ENCODE assay signal across 8 cellular contexts in the genomic region with DNA sequence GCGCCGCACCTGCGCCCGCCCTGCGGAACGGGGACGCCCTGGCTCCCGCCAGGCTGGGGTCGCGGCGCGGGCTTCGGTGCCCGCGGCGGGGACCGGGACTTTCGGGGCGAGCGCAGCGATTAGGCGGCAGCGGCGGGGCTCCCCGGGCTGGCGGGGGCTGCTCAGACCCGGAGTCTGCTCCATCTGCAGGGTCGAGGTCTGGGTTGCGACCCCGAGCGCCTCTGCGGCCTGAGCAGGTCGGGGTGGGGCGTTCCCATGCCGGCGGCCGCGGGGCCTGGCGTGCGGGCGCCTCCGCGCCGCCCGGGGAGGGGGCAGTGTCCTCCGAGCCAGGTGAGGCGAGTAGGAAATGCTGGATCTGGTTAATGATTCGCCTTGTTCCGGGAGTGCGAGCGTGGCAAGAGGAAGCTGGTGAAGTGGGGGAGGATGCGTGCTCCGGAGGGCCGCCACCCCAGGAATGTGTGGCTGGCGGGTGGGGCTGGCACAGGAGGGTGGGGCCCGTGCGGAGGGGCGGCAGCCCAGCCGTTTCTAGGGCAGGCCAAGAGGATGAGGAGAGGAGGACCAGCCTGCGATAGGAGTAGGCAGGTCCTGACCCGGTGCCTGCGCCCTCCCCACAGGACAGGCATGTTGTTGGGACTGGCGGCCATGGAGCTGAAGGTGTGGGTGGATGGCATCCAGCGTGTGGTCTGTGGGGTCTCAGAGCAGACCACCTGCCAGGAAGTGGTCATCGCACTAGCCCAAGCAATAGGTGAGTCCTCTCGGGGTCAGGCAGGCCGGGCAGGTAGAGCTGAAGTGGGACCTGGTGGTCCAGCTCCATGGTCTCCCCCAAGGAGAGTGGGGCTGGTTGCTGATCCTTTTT. TPM values are rescaled to one million over a fixed set of nuclear protein-coding genes. Genes with fewer than 3 reads are reported as not detected.
DNase-seq lines count a peak whose midpoint lies in the region; ATAC-seq and TF ChIP-seq lines count a peak whose summit lies in the region.

No MANE protein-coding gene starts in this region.

- ATAC-seq in GM21423 (IDR thresholded peaks at IDR 0.05; ENCODE audit: unreplicated experiment) = peak; percentile 19

- peaks cover 7% of the 10 kb centered on the region for H3K27me3 ChIP-seq in rectal smooth muscle tissue (ENCODE audit: control insufficient read depth, insufficient read depth, low read length)

- H3K4me3 ChIP-seq in rectal smooth muscle tissue (ENCODE audit: low read length) = peak overlapping the region; percentile 72

- H3K27ac ChIP-seq in VCaP (peak overlapping the region; percentile 95), rectal smooth muscle tissue (ENCODE audit: low read depth, low read length) (no peak overlapping the region)

- intact Hi-C loops in head of caudate nucleus (cut with DNase I) = loop anchor here (10.0 kb wide), 1 partner anchor 133 kb away; a partner anchor contains a TSS

- no peak for TF ChIP-seq CTCF in VCaP (conservative IDR thresholded peaks at IDR 0.05)

- H3K4me1 ChIP-seq in rectal smooth muscle tissue (ENCODE audit: control insufficient read depth, insufficient read depth, low read length) = peaks cover 2% of the 10 kb centered on the region

- DNase-seq in EL = peak; percentile 71
- DNase-seq in HT1080 (ENCODE audit: low read depth) = peak; percentile 41
- DNase-seq in head of caudate nucleus = peak in 28 of 42 donors; percentile 25 to 78 (median 49)
- DNase-seq in HCEC 1CT = no peak
- no peak for DNase-seq in DMS79 treated with DMSO at 0.1 percent for 48 hours (lab: John Stamatoyannopoulos, UW)

- peak overlapping the region; percentile 71 for H3K9ac ChIP-seq in rectal smooth muscle tissue (ENCODE audit: low read length)

- H3K36me3 ChIP-seq in rectal smooth muscle tissue (ENCODE audit: control insufficient read depth, insufficient read depth, low read length) = no peaks in the 10 kb centered on the region

RNA-seq across cellular contexts. Expression of a gene that starts 0.6 kb away (rescaled TPM):
- total RNA-seq in HT1080 (2014; rRNA removed; shearing (Covaris generic)) = 17.5 and 18.8 TPM in 2 replicates
- 10.7 and 19.3 TPM in 2 replicates for polyA plus RNA-seq in HT1080 (2015; cell fraction: cytosol; rRNA removed)
- 22.6 and 22.8 TPM in 2 replicates for polyA plus RNA-seq in HT1080 (2015; cell fraction: nucleus; rRNA removed)

RNA-seq across cellular contexts. Expression of a gene that starts 0.8 kb away (rescaled TPM):
- total RNA-seq in HT1080 (2014; rRNA removed; shearing (Covaris generic)) = 0.08 TPM in 1 of 2 replicates, not detected in the other
- polyA plus RNA-seq in HT1080 (2015; cell fraction: cytosol; rRNA removed) = 0.43 and 1.2 TPM in 2 replicates
- polyA plus RNA-seq in HT1080 (2015; cell fraction: nucleus; rRNA removed) = 3.1 and 3.9 TPM in 2 replicates

RNA-seq across cellular contexts. Expression of a gene that starts 14.9 kb away (rescaled TPM):
- 37.0 and 40.5 TPM in 2 replicates for total RNA-seq in HT1080 (2014; rRNA removed; shearing (Covaris generic))
- 13.8 and 14.2 TPM in 2 replicates for polyA plus RNA-seq in HT1080 (2015; cell fraction: cytosol; rRNA removed)
- polyA plus RNA-seq in HT1080 (2015; cell fraction: nucleus; rRNA removed) = 34.4 and 35.3 TPM in 2 replicates

RNA-seq across cellular contexts. Expression of a gene that starts 24.0 kb away (rescaled TPM):
- total RNA-seq in HT1080 (2014; rRNA removed; shearing (Covaris generic)) = not detected in 2 replicates
- polyA plus RNA-seq in HT1080 (2015; cell fraction: cytosol; rRNA removed) = 0.13 and 0.25 TPM in 2 replicates
- polyA plus RNA-seq in HT1080 (2015; cell fraction: nucleus; rRNA removed) = 0.97 and 1.1 TPM in 2 replicates

RNA-seq across cellular contexts. Expression of a gene that starts 26.0 kb away (rescaled TPM):
- 89.6 and 93.9 TPM in 2 replicates for total RNA-seq in HT1080 (2014; rRNA removed; shearing (Covaris generic))
- 43.2 and 72.1 TPM in 2 replicates for polyA plus RNA-seq in HT1080 (2015; cell fraction: cytosol; rRNA removed)
- polyA plus RNA-seq in HT1080 (2015; cell fraction: nucleus; rRNA removed) = 39.8 and 42.1 TPM in 2 replicates

Comparison
In these comparisons a context has a peak if more than half of its experiments do, and no peak if none do; other contexts are left out.
1. DNase-seq: peak in EL (single experiment), HT1080 (single experiment) and head of caudate nucleus (28 of 42); none in HCEC 1CT (single experiment) and DMS79 treated with DMSO at 0.1 percent for 48 hours (single experiment).